In genomic region chr4:2785613-2786012, GRCh38 we compare ENCODE assay signal across 1 cellular context.
TF ChIP-seq lines count a peak whose summit lies in the region.

No MANE protein-coding gene starts in this region.

TF ChIP-seq in HepG2, 621 proteins besides CTCF, POLR2A, EP300 and RAD21 (continued from another document):
- TF ChIP-seq TFDP1 (CRISPR knock-in tag; IDR thresholded peaks at IDR 0.05; ENCODE audit: borderline replicate concordance), result no peak
- TF ChIP-seq ZNF142 (CRISPR knock-in tag; IDR thresholded peaks at IDR 0.05), result no peak
- TF ChIP-seq NCOA1 (CRISPR knock-in tag; IDR thresholded peaks at IDR 0.05), result no peak
- no peak for TF ChIP-seq RFXAP (CRISPR knock-in tag; IDR thresholded peaks at IDR 0.05; ENCODE audit: borderline replicate concordance)
- no peak for TF ChIP-seq CAMTA2 (CRISPR knock-in tag; IDR thresholded peaks at IDR 0.05; ENCODE audit: borderline replicate concordance)
- no peak for TF ChIP-seq RBM39 (IDR thresholded peaks at IDR 0.05; ENCODE audit: low read depth, low read length, poor library complexity, severe bottlenecking)
- TF ChIP-seq ZSCAN21 (CRISPR knock-in tag; IDR thresholded peaks at IDR 0.05; ENCODE audit: borderline replicate concordance), result no peak
- TF ChIP-seq PRMT3 (CRISPR knock-in tag; IDR thresholded peaks at IDR 0.05; ENCODE audit: borderline replicate concordance, low read depth), result no peak
- no peak for TF ChIP-seq ZNF567 (CRISPR knock-in tag; IDR thresholded peaks at IDR 0.05; ENCODE audit: borderline replicate concordance)
